Comparison of ENCODE assay signal across 1 cellular context in genomic region chr7:101549734-101550133, GRCh38.
TF ChIP-seq lines count a peak whose summit lies in the region.

No MANE protein-coding gene starts in this region.

TF ChIP-seq in GM23338, 12 proteins besides CTCF, POLR2A, EP300 and RAD21 (continued from another document):
- TF ChIP-seq, protein P1, sequence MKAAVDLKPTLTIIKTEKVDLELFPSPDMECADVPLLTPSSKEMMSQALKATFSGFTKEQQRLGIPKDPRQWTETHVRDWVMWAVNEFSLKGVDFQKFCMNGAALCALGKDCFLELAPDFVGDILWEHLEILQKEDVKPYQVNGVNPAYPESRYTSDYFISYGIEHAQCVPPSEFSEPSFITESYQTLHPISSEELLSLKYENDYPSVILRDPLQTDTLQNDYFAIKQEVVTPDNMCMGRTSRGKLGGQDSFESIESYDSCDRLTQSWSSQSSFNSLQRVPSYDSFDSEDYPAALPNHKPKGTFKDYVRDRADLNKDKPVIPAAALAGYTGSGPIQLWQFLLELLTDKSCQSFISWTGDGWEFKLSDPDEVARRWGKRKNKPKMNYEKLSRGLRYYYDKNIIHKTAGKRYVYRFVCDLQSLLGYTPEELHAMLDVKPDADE (IDR thresholded peaks at IDR 0.05): no peak
- TF ChIP-seq EZH2 (IDR thresholded peaks at IDR 0.05; ENCODE audit: low read depth, unreplicated experiment): no peak
